ENCODE assay signal across 16 cellular contexts in the genomic region with DNA sequence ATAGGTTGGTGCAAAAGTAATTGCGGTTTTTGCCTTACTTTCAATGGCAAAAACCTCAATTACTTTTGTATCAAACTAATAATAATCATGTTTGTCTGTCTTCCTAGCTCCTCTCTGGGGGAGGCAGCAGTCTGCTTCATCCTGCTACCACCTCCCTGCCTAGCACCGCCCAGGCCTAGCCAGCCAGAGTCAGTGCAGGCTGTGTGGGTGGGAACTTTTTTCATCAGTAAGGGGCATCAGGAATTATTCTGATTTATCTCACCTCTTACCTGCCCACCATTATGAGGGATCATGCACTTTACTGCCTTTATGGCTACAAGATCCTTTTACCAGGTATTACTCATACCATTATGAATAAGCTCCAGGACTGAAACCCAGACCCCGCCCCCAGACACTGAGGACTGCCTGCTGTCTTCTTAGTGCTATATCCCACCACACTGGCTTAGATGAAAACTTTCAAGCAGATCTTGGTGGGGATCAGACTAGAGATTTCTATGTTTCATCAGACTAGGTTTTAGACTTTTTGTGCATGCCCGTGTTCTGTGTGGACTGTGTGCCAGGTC.
DNase-seq lines count a peak whose midpoint lies in the region; TF ChIP-seq lines count a peak whose summit lies in the region.
"Had no signal": no experiment of that assay in that cellular context is flagged by ENCODE, and none has a peak within 500 bp of the region (broad histone marks: within the 10 kb centered on the region; RNA-seq: fewer than 3 reads in every experiment).

No MANE protein-coding gene starts in this region.

- no peak overlapping the region for H3K4me3 Mint-ChIP-seq in activated naive CD4-positive, alpha-beta T cell treated with anti-CD3 and anti-CD28 coated beads for 36 hours
- H3K4me3 Mint-ChIP-seq: activated CD4-positive, alpha-beta T cell treated with anti-CD3 and anti-CD28 coated beads, Interleukin-2, amount 10 ng/mL, durations not matched to agents 7 days and 5 days had no signal

- H3K27me3 Mint-ChIP-seq in activated naive CD4-positive, alpha-beta T cell treated with anti-CD3 and anti-CD28 coated beads for 36 hours (ENCODE audit: low read depth) = no peaks in the 10 kb centered on the region
- H3K27me3 Mint-ChIP-seq: activated CD4-positive, alpha-beta T cell treated with anti-CD3 and anti-CD28 coated beads, Interleukin-2, amount 10 ng/mL, durations not matched to agents 7 days and 5 days had no signal

- peaks cover 3% of the 10 kb centered on the region for H3K9me3 Mint-ChIP-seq in activated naive CD4-positive, alpha-beta T cell treated with anti-CD3 and anti-CD28 coated beads for 36 hours
- H3K9me3 Mint-ChIP-seq: activated CD4-positive, alpha-beta T cell treated with anti-CD3 and anti-CD28 coated beads, Interleukin-2, amount 10 ng/mL, durations not matched to agents 7 days and 5 days had no signal

- H3K27ac Mint-ChIP-seq in activated naive CD4-positive, alpha-beta T cell treated with anti-CD3 and anti-CD28 coated beads for 36 hours = no peak overlapping the region
- H3K27ac Mint-ChIP-seq: activated CD4-positive, alpha-beta T cell treated with anti-CD3 and anti-CD28 coated beads, Interleukin-2, amount 10 ng/mL, durations not matched to agents 7 days and 5 days had no signal

- CTCF ChIA-PET in RWPE1 (lab: Yijun Ruan, JAX) = interaction anchor here (0.9 kb wide), 1 partner anchor 112 kb away, joined by 3 read pairs; no protein-coding TSS in a partner anchor
- CTCF ChIA-PET in activated naive CD4-positive, alpha-beta T cell treated with anti-CD3 and anti-CD28 coated beads for 36 hours (lab: Charles Lee) = no interaction called here

- TF ChIP-seq CTCF in RWPE1 (conservative IDR thresholded peaks at IDR 0.05; ENCODE audit: low read depth) = no peak

- H3K4me1 Mint-ChIP-seq in activated naive CD4-positive, alpha-beta T cell treated with anti-CD3 and anti-CD28 coated beads for 36 hours (ENCODE audit: low read depth) = no peaks in the 10 kb centered on the region

- H3K27ac ChIP-seq in RWPE1 = no peak overlapping the region
- H3K27ac ChIP-seq: prostate gland, testis had no signal

- POLR2A ChIA-PET in RWPE1 (lab: Yijun Ruan, JAX; ENCODE audit: low non-redundant PET) = interaction anchor here (0.5 kb wide), 1 partner anchor 87 kb away, joined by 4 read pairs; no protein-coding TSS in a partner anchor

- H3K36me3 Mint-ChIP-seq in activated naive CD4-positive, alpha-beta T cell treated with anti-CD3 and anti-CD28 coated beads for 36 hours (ENCODE audit: low read depth) = no peaks in the 10 kb centered on the region

- intact Hi-C loops in activated naive CD4-positive, alpha-beta T cell treated with anti-CD3 and anti-CD28 coated beads for 36 hours (cut with micrococcal nuclease) = loop anchor here (10.0 kb wide), 1 partner anchor 399 kb away; no protein-coding TSS in a partner anchor

- peak; percentile 12 for DNase-seq in stimulated activated CD4-positive, alpha-beta T cell treated with anti-CD3 and anti-CD28 coated beads, Interleukin-15, amount 100 ng/mL, for 24 hours
- no peak for DNase-seq in stimulated activated CD4-positive, alpha-beta T cell treated with anti-CD3 and anti-CD28 coated beads, Interleukin-4, amount 100 ng/mL, for 4 hours
- DNase-seq in RWPE1 (ENCODE audit: low spot score) (peak; percentile 60), iris pigment epithelial cell (ENCODE audit: low read depth) (peak; percentile 40), cerebellum (ENCODE audit: low spot score) (no peak), ureter (ENCODE audit: low spot score) (no peak), NCI-H1436 (lab: John Stamatoyannopoulos, UW) (no peak)
- no peak for DNase-seq in activated naive CD4-positive, alpha-beta T cell treated with anti-CD3 and anti-CD28 coated beads for 36 hours
- DNase-seq: activated CD4-positive, alpha-beta T cell treated with anti-CD3 and anti-CD28 coated beads, Interleukin-2, amount 10 ng/mL, durations not matched to agents 7 days and 5 days; dermis blood vessel endothelial cell; left ventricle myocardium superior; NCI-H1092; SIG-M5; T-helper 9 cell; testis had no signal

Comparison
In these comparisons a context has a peak if more than half of its experiments do, and no peak if none do; other contexts are left out.
1. DNase-seq: peak in stimulated activated CD4-positive, alpha-beta T cell treated with anti-CD3 and anti-CD28 coated beads, Interleukin-15, amount 100 ng/mL, for 24 hours (single experiment), RWPE1 (single experiment) and iris pigment epithelial cell (single experiment); none in stimulated activated CD4-positive, alpha-beta T cell treated with anti-CD3 and anti-CD28 coated beads, Interleukin-4, amount 100 ng/mL, for 4 hours (0 of 2), activated naive CD4-positive, alpha-beta T cell treated with anti-CD3 and anti-CD28 coated beads for 36 hours (single experiment), cerebellum (single experiment), ureter (single experiment) and NCI-H1436 (single experiment).